In the genomic region with DNA sequence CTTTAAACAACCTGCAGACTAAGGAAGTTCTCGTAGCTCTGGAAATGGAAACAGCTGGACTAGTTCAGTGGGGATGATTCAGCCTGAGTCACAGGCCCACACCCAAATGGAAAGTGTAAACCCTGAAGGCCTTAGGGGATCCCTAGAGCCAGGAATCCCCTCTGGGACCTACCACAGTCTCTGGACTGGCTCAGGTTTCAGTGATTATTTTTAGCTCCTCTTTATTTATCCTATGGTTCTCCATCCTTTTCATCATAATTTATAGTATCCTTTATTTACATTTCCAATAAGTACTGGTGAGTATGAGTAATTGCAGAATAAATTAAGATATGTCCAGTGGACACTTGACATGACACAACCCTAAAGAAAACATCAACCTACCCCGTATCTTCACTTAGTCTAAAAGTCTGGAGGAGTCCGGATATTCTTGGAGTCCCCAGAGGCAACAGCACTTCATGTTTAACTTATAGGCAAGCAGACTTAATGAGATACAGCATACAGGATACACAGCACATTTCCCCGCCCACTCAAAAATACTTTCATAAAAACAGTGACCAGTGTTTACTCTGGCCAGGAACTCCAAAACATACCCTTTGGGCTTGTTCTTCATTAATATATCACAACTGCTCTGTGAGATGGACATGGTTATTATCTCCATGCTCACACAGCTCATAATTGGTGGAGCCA, we compare ENCODE assay signal across 9 cellular contexts. TPM values are rescaled to one million over a fixed set of nuclear protein-coding genes. Genes with fewer than 3 reads are reported as not detected.
A peak's percentile ranks its signal among the peaks of the same experiment; 100 is the strongest.
DNase-seq lines count a peak whose midpoint lies in the region; ATAC-seq, FAIRE-seq and TF ChIP-seq lines count a peak whose summit lies in the region.
"Had no signal": no experiment of that assay in that cellular context is flagged by ENCODE, and none has a peak within 500 bp of the region (broad histone marks: within the 10 kb centered on the region; RNA-seq: fewer than 3 reads in every experiment).

No MANE protein-coding gene starts in this region.

- H3K79me2 ChIP-seq in GM12878 (ENCODE audit: control insufficient read depth, insufficient read depth, low read length) = no peaks in the 10 kb centered on the region

- in situ Hi-C loops in GM12878 (cut with MboI) = no loop called here

- no peaks in the 10 kb centered on the region for H3K27me3 ChIP-seq in MG63
- H3K27me3 ChIP-seq in GM12878 (replicated peaks in 1 of 2; ENCODE audit: control insufficient read depth in 2 of 2, insufficient read depth in 2 of 2, low read length in 1 of 2) = no peaks in the 10 kb centered on the region

- H4K20me1 ChIP-seq in GM12878 (ENCODE audit: control insufficient read depth, insufficient read depth) = no peaks in the 10 kb centered on the region

- no peak for TF ChIP-seq EP300 in GM12878 (IDR thresholded peaks at IDR 0.05; ENCODE audit: borderline replicate concordance in 1 of 2, control insufficient read depth in 1 of 2, low read depth in 2 of 2, low read length in 2 of 2)

- H3K36me3 ChIP-seq in MG63 (no peaks in the 10 kb centered on the region), GM12878 (ENCODE audit: control insufficient read depth in 2 of 2, insufficient read depth in 2 of 2, low read length in 1 of 2) (no peaks in the 10 kb centered on the region)

- POLR2A ChIA-PET in GM12878 (lab: Charles Lee) = no interaction called here

- H3K4me3 ChIP-seq in MG63 (no peak overlapping the region), GM12878 (no peak overlapping the region)

- H3K9me3 ChIP-seq in MG63 = no peaks in the 10 kb centered on the region
- no peaks in the 10 kb centered on the region for H3K9me3 ChIP-seq in GM12878 (replicated peaks; ENCODE audit: control insufficient read depth, insufficient read depth, low read length)

- H3K27ac ChIP-seq in GM12878 (ENCODE audit: control insufficient read depth, insufficient read depth) = no peak overlapping the region

- H3K4me2 ChIP-seq in GM12878 (ENCODE audit: control insufficient read depth, insufficient read depth) = no peak overlapping the region

- no peak overlapping the region for H3K9ac ChIP-seq in GM12878 (ENCODE audit: control insufficient read depth, insufficient read depth, low read length)

- no peak for FAIRE-seq in GM12878 (lab: Jason Lieb, UNC)

- DNase-seq in DMS53 (lab: John Stamatoyannopoulos, UW) (peak; percentile 89), MG63 (peak; percentile 89), GM12878 (ENCODE audit: low read depth, low spot score) (no peak), myocyte (ENCODE audit: low read depth) (peak; percentile 94), middle frontal gyrus (ENCODE audit: extremely low spot score, low spot score) (no peak)
- DNase-seq in stimulated activated CD4-positive, alpha-beta T cell treated with anti-CD3 and anti-CD28 coated beads, Interleukin-4, amount 100 ng/mL, for 24 hours = no peak
- DNase-seq: activated T-cell treated with anti-CD3 and anti-CD28 coated beads, Interleukin-2, amount 50 U/mL, for 4 hours had no signal

- RAD21 ChIA-PET in GM12878 (lab: Charles Lee; ENCODE audit: unreplicated experiment) = no interaction called here

- H2AFZ ChIP-seq in GM12878 (ENCODE audit: control insufficient read depth, low read depth, low read length) = no peak overlapping the region

- no TSS peak for BruUV-seq in GM12878 (replicated peaks; lab: Mats Ljungman, UMichigan)

- CTCF ChIA-PET in GM12878 (lab: Yijun Ruan, JAX) = interaction anchor here (0.7 to 1.2 kb wide), 2 partner anchors 17 to 121 kb away, joined by 3 read pairs; no protein-coding TSS in a partner anchor

- SMC1A ChIA-PET in GM12878 (lab: Charles Lee; ENCODE audit: uncharacterized antibody, unreplicated experiment) = interaction anchor here (0.6 to 1.7 kb wide), 2 partner anchors 12 to 256 kb away, joined by 3 to 5 read pairs; no protein-coding TSS in a partner anchor

- WGBS in GM12878 (ENCODE audit: insufficient coverage, insufficient replicate concordance, low lambda C conversion rate, missing lambda C conversion rate) = 22% methylated on average over 4 of the region's 4 CpGs

- ATAC-seq in GM12878 (0 out of 3 replicates have a peak, but pooled peaks have one; percentile 13), HG03095 (IDR thresholded peaks at IDR 0.05; ENCODE audit: unreplicated experiment) (no peak), HG02884 (IDR thresholded peaks at IDR 0.05; ENCODE audit: unreplicated experiment) (no peak)
- ATAC-seq: activated T-cell treated with anti-CD3 and anti-CD28 coated beads, Interleukin-2, amount 50 U/mL, for 4 hours had no signal

- no peak for TF ChIP-seq RAD21 in GM12878 (IDR thresholded peaks at IDR 0.05; ENCODE audit: insufficient read depth, low read depth, low read length)

- no peak for TF ChIP-seq CTCF in GM12878 (IDR thresholded peaks at IDR 0.05 in 2 of 3, conservative IDR thresholded peaks at IDR 0.05 in 1 of 3; ENCODE audit: control insufficient read depth in 2 of 3, extremely low read depth in 1 of 3, insufficient read depth in 1 of 3, low read depth in 3 of 3, low read length in 3 of 3)

- TF ChIP-seq POLR2A in GM12878 (IDR thresholded peaks at IDR 0.05; ENCODE audit: low read depth, low read length) = no peak

- no peaks in the 10 kb centered on the region for H3K4me1 ChIP-seq in GM12878 (ENCODE audit: control insufficient read depth, insufficient read depth, low read length)

- intact Hi-C loops in GM12878 (cut with micrococcal nuclease; ENCODE audit: unreplicated experiment) = no loop called here

TF ChIP-seq in GM12878, 131 proteins besides CTCF, POLR2A, EP300 and RAD21 (continues in another document):
- TF ChIP-seq SUPT20H (IDR thresholded peaks at IDR 0.05; ENCODE audit: borderline replicate concordance, control insufficient read depth, low read depth, low read length) = no peak
- no peak for TF ChIP-seq KDM1A (IDR thresholded peaks at IDR 0.05; ENCODE audit: borderline replicate concordance)
- no peak for TF ChIP-seq IRF4 (IDR thresholded peaks at IDR 0.05; ENCODE audit: low read depth, low read length)
- no peak for TF ChIP-seq ATF7 (IDR thresholded peaks at IDR 0.05; ENCODE audit: low read depth)
- TF ChIP-seq, protein P1, sequence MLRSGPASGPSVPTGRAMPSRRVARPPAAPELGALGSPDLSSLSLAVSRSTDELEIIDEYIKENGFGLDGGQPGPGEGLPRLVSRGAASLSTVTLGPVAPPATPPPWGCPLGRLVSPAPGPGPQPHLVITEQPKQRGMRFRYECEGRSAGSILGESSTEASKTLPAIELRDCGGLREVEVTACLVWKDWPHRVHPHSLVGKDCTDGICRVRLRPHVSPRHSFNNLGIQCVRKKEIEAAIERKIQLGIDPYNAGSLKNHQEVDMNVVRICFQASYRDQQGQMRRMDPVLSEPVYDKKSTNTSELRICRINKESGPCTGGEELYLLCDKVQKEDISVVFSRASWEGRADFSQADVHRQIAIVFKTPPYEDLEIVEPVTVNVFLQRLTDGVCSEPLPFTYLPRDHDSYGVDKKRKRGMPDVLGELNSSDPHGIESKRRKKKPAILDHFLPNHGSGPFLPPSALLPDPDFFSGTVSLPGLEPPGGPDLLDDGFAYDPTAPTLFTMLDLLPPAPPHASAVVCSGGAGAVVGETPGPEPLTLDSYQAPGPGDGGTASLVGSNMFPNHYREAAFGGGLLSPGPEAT (IDR thresholded peaks at IDR 0.05; ENCODE audit: low read depth) = no peak
- no peak for TF ChIP-seq REST (IDR thresholded peaks at IDR 0.05; ENCODE audit: low read depth, low read length)
- TF ChIP-seq LARP7 (IDR thresholded peaks at IDR 0.05) = no peak

RNA-seq across cellular contexts. Expression of gene SEMA3E, which starts 28.4 kb away (rescaled TPM):
- 1.5 TPM in 1 of 2 replicates, not detected in the other for total RNA-seq in MG63 (2014; rRNA removed; shearing (Covaris generic); ENCODE audit: low replicate concordance)
- 0.44 and 0.73 TPM in 2 replicates for total RNA-seq in GM12878 (2013; cell fraction: nucleolus; rRNA removed)
- total RNA-seq in GM12878 (2014; rRNA removed) (1.1 and 1.2 TPM in 2 replicates), GM12878 (2014; rRNA removed; fragmentation: Illumina TruSeq; extraction: Trizol) (0.85 and 1.2 TPM in 2 replicates), GM12878 (2021) (1.4 and 2.0 TPM in 2 replicates), myocyte (2.4 and 3.2 TPM in 2 replicates)
- polyA plus RNA-seq in GM12878 (2011; ENCODE audit: low read depth) = not detected
- polyA plus RNA-seq in GM12878 (2011; rRNA removed) (0.07 and 0.08 TPM in 2 replicates), GM12878 (2014; fragmentation: Illumina TruSeq; extraction: Trizol) (0.72 and 1.0 TPM in 2 replicates), GM12878 (2014; fragmentation: Nextera tagmentation; extraction: Ambion mirVana) (1 to 10 TPM in 1 of 2 experiments, under 1 TPM in 1; 0.47 to 1.6 TPM), GM12878 (2014; rRNA removed) (0.30 and 0.76 TPM in 2 replicates), GM12878 (2016; fragmentation: Nextera tagmentation; extraction: Ambion mirVana) (1 to 10 TPM in 1 of 2 experiments, under 1 TPM in 1; 0.78 to 1.1 TPM)
- 0.01 TPM in 1 of 2 replicates, not detected in the other for polyA plus RNA-seq in GM12878 (2011; cell fraction: cytosol; rRNA removed)
- 0.01 TPM in 1 of 2 replicates, not detected in the other for polyA plus RNA-seq in GM12878 (2011; cell fraction: nucleus; rRNA removed)
- polyA plus RNA-seq in GM12878 (2012) = not detected in 2 replicates
- polyA minus RNA-seq in GM12878 (2011; rRNA and poly(A)+ RNA removed) = 0.10 and 0.15 TPM in 2 replicates
- not detected in 2 replicates for polyA minus RNA-seq in GM12878 (2011; cell fraction: cytosol; rRNA and poly(A)+ RNA removed)
- 0.36 and 0.57 TPM in 2 replicates for polyA minus RNA-seq in GM12878 (2011; cell fraction: nucleus; rRNA and poly(A)+ RNA removed)
- 0.63 TPM for polyA plus RNA-seq in myocyte (2012)
- total RNA-seq: activated T-cell treated with anti-CD3 and anti-CD28 coated beads, Interleukin-2, amount 50 U/mL, for 4 hours had no signal

Comparison
In these comparisons a context has a peak if more than half of its experiments do, and no peak if none do; other contexts are left out.
1. DNase-seq: peak in DMS53 (single experiment), MG63 (single experiment) and myocyte (single experiment); none in GM12878 (single experiment), middle frontal gyrus (single experiment) and stimulated activated CD4-positive, alpha-beta T cell treated with anti-CD3 and anti-CD28 coated beads, Interleukin-4, amount 100 ng/mL, for 24 hours (single experiment).